In the genomic region with DNA sequence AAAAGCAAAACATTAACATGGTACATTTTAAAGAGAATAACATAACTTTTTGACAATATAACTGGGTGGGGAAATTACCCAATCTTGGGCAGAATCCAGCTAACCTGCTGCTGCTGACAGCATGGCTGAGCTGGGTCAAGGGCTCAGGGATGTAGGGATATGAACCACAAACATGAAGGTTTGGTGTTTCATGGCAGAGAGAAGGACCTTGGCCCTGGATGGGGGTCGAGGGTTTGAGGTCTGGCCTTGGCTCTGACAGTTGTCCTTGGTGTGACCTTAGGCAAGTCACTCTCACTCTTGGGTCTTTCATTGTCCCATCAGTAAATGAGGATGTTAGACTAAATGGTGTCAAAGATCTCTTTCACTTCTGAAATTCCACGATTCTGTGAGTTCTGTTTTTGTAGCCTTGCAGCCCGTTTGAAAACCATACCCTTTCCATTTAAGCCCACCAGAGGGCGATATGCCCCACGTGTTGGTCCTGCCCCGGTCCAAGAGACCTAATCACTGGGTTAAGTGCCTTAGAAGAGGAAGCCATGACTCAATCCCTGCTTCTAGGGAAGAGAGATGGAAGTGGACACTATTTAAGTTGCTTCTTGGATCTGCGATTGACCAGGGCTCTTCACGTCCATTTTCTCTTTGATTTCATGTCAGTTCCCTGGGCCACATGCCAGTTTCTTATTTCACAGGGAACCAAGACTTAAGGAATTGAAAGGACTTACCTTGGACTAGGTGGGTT, we compare ENCODE assay signal across 8 cellular contexts. TPM values are rescaled to one million over a fixed set of nuclear protein-coding genes. Genes with fewer than 3 reads are reported as not detected.
DNase-seq lines count a peak whose midpoint lies in the region; ATAC-seq and TF ChIP-seq lines count a peak whose summit lies in the region.

No MANE protein-coding gene starts in this region.

- POLR2A ChIA-PET in RWPE1 (lab: Yijun Ruan, JAX; ENCODE audit: low non-redundant PET) = no interaction called here

- CTCF ChIA-PET in RWPE1 (lab: Yijun Ruan, JAX) = interaction anchor here (0.6 to 2.5 kb wide), 5 partner anchors 19 to 182 kb away, joined by 3 to 12 read pairs (median 4); a partner anchor contains a TSS

- H3K4me1 ChIP-seq in fibroblast of lung (ENCODE audit: control insufficient read depth, extremely low read depth, insufficient read depth, low read length) = peaks cover 2% of the 10 kb centered on the region
- H3K4me1 ChIP-seq in thoracic aorta (ENCODE audit: control insufficient read depth in 1 of 2, low read depth in 2 of 2) = no peaks in the 10 kb centered on the region

- no peaks in the 10 kb centered on the region for H4K20me1 ChIP-seq in fibroblast of lung (ENCODE audit: control insufficient read depth, extremely low read depth, insufficient read depth, low read length)

- H3K4me3 ChIP-seq in fibroblast of lung (replicated peaks in 1 of 4; ENCODE audit: control extremely low read depth in 1 of 4, insufficient read depth in 1 of 4, low read depth in 3 of 4, low read length in 4 of 4) (no peak overlapping the region), thoracic aorta (no peak overlapping the region)

- H3K4me2 ChIP-seq in fibroblast of lung (ENCODE audit: extremely low read depth, insufficient read depth, low read length) = no peak overlapping the region

- peak; percentile 42 for DNase-seq in NK-92 treated with Interleukin-12 subunit alpha and Interleukin-12 subunit beta, amount 100 ng/mL, for 24 hours (lab: John Stamatoyannopoulos, UW)
- DNase-seq in NK-92 (lab: John Stamatoyannopoulos, UW; ENCODE audit: unreplicated experiment) (no peak), KG1 (lab: John Stamatoyannopoulos, UW) (peak; percentile 59), RWPE1 (ENCODE audit: low spot score) (peak; percentile 95), activated T-helper 1 cell treated with Interleukin-2 at 50 U/mL for 16 hours (ENCODE audit: low read depth) (peak; percentile 57), fibroblast of lung (ENCODE audit: low read depth in 2 of 2) (peak; percentile 82 to 89), neural crest cell (ENCODE audit: low read depth, low spot score) (peak; percentile 40), thoracic aorta (ENCODE audit: low spot score) (peak; percentile 13)

- H3K9me3 ChIP-seq in fibroblast of lung (ENCODE audit: control insufficient read depth, insufficient read depth, low read depth, low read length) (no peaks in the 10 kb centered on the region), thoracic aorta (no peaks in the 10 kb centered on the region)

- no peaks in the 10 kb centered on the region for H3K4me1 Mint-ChIP-seq in neural crest cell

- no peak overlapping the region for H3K27ac ChIP-seq in RWPE1
- H3K27ac ChIP-seq in fibroblast of lung (ENCODE audit: insufficient read depth, low read length) = no peak overlapping the region
- no peak overlapping the region for H3K27ac ChIP-seq in thoracic aorta

- H3K27me3 ChIP-seq in fibroblast of lung (ENCODE audit: control insufficient read depth, insufficient read depth, low read length) = no peaks in the 10 kb centered on the region
- no peaks in the 10 kb centered on the region for H3K27me3 ChIP-seq in thoracic aorta (replicated peaks; ENCODE audit: insufficient read depth)

- no peaks in the 10 kb centered on the region for H3K27me3 Mint-ChIP-seq in neural crest cell (ENCODE audit: low read depth)

- no peak overlapping the region for H3K9ac ChIP-seq in fibroblast of lung (ENCODE audit: insufficient read depth, low read length)

- H2AFZ ChIP-seq in fibroblast of lung (ENCODE audit: low read length) = peak overlapping the region; percentile 12

- H3K79me2 ChIP-seq in fibroblast of lung (ENCODE audit: control insufficient read depth, insufficient read depth, low read length) = no peaks in the 10 kb centered on the region

- H3K4me3 Mint-ChIP-seq in neural crest cell = no peak overlapping the region

- H3K9me3 Mint-ChIP-seq in neural crest cell = no peaks in the 10 kb centered on the region

- H3K36me3 Mint-ChIP-seq in neural crest cell (ENCODE audit: low read depth) = no peaks in the 10 kb centered on the region

- TF ChIP-seq CTCF in RWPE1 (conservative IDR thresholded peaks at IDR 0.05; ENCODE audit: low read depth) (no peak; the same call in none of the 2 replicates), fibroblast of lung (conservative IDR thresholded peaks at IDR 0.05 in 1 of 2, IDR thresholded peaks at IDR 0.05 in 1 of 2; ENCODE audit: low read depth in 1 of 2, low read length in 2 of 2) (peak; percentile 76 to 82), neural crest cell (conservative IDR thresholded peaks at IDR 0.05) (peak; percentile 92), thoracic aorta (IDR thresholded peaks at IDR 0.05) (peak; percentile 81)

- peak; percentile 88 for ATAC-seq in thoracic aorta (ENCODE audit: insufficient number of reproducible peaks, low FRiP score, low read depth)

- H3K36me3 ChIP-seq in fibroblast of lung (ENCODE audit: control insufficient read depth, insufficient read depth, low read length) (no peaks in the 10 kb centered on the region), thoracic aorta (no peaks in the 10 kb centered on the region)

- no peak overlapping the region for H3K27ac Mint-ChIP-seq in neural crest cell (ENCODE audit: unreplicated experiment)

RNA-seq across cellular contexts. Expression of a gene that starts 56.8 kb away (rescaled TPM):
- not detected in 2 replicates for total RNA-seq in fibroblast of lung
- polyA plus RNA-seq in fibroblast of lung = not detected in 2 replicates
- polyA plus RNA-seq in fibroblast of lung (2012) = not detected in 2 replicates
- polyA minus RNA-seq in fibroblast of lung (ENCODE audit: low replicate concordance) = not detected in 2 replicates
- not detected in 2 replicates for total RNA-seq in neural crest cell
- total RNA-seq in thoracic aorta = not detected
